In the genomic region with DNA sequence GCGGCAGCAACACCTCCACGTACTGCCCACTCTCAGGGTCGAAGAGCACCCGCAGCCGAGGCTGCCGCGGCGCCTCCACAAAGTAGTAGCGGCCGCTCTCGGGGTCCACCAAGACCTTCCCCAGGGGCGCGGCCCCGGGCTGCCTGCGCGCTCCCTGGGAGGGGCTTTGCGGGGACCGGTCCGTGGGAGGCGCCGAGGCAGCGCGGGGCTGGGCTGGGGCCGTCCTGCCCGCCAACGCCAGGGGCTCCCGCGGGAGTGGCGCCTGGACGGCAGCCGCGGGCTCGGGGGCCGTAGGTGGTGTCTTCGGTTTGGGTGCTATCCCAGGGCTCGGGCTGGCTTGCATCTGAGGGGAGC, we compare ENCODE assay signal across 1 cellular context.
TF ChIP-seq lines count a peak whose summit lies in the region.

No MANE protein-coding gene starts in this region.

TF ChIP-seq in endothelial cell of umbilical vein, 7 proteins besides CTCF, POLR2A, EP300 and RAD21:
- TF ChIP-seq JUN (IDR thresholded peaks at IDR 0.05; ENCODE audit: borderline replicate concordance, insufficient read depth, insufficient read length, low read depth), result no peak
- TF ChIP-seq, protein P1, sequence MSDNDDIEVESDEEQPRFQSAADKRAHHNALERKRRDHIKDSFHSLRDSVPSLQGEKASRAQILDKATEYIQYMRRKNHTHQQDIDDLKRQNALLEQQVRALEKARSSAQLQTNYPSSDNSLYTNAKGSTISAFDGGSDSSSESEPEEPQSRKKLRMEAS (IDR thresholded peaks at IDR 0.05; ENCODE audit: insufficient read depth, insufficient read length), result no peak
- no peak for TF ChIP-seq EZH2 (IDR thresholded peaks at IDR 0.05; ENCODE audit: borderline replicate concordance, low read depth, low read length, severe bottlenecking)
- TF ChIP-seq MYC (IDR thresholded peaks at IDR 0.05; ENCODE audit: low read depth, low read length), result no peak
- no peak for TF ChIP-seq GATA2 (IDR thresholded peaks at IDR 0.05; ENCODE audit: insufficient read depth, insufficient read length, low read depth, low read length)
- no peak for TF ChIP-seq POLR2AphosphoS5 (IDR thresholded peaks at IDR 0.05; ENCODE audit: insufficient read depth, low read depth, low read length)
- TF ChIP-seq FOS (IDR thresholded peaks at IDR 0.05; ENCODE audit: borderline replicate concordance, insufficient read depth, low read length), result no peak
